In the genomic region with DNA sequence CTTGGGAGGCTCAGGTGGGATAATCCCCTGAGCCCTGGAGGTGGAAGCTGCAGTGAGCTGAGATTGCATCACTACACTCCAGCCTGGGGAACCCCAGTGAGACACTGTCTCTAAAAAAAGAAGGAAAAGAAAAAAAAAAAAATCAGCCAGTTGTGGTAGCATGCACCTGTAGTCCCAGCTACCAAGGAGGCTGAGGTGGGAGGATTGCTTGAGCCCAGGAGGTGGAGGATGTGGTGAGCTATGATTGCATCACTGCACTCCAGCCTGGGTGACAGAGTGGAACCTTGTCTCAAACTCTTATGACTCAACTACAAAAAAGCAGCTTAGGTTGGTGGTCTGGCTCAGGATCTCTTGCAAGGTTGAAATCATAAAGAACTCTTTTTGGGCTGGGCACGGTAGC, we compare ENCODE assay signal across 10 cellular contexts. TPM values are rescaled to one million over a fixed set of nuclear protein-coding genes. Genes with fewer than 3 reads are reported as not detected.
A peak's percentile ranks its signal among the peaks of the same experiment; 100 is the strongest.
DNase-seq lines count a peak whose midpoint lies in the region; FAIRE-seq and TF ChIP-seq lines count a peak whose summit lies in the region.
"Had no signal": no experiment of that assay in that cellular context is flagged by ENCODE, and none has a peak within 500 bp of the region (broad histone marks: within the 10 kb centered on the region; RNA-seq: fewer than 3 reads in every experiment).

No MANE protein-coding gene starts in this region.

- DNase-seq in GM12891 (ENCODE audit: insufficient read length, low spot score) (no peak), T-helper 22 cell (ENCODE audit: low read depth) (peak; percentile 25), mammary epithelial cell (peak; percentile 65), HCEC 1CT (no peak), Peyer's patch (no peak), NOMO-1 treated with DMSO at 0.1 percent for 48 hours (lab: John Stamatoyannopoulos, UW; ENCODE audit: unreplicated experiment) (no peak), thyroid gland (no peak)
- DNase-seq in stimulated activated CD4-positive, alpha-beta T cell treated with anti-CD3 and anti-CD28 coated beads, Interleukin-1b, Interleukin-23, amount 100 ng/mL, for 48 hours = peak; percentile 79
- DNase-seq: NCI-H82 had no signal

- H3K4me1 ChIP-seq in mammary epithelial cell (ENCODE audit: insufficient read depth, low read length) = peaks cover 21% of the 10 kb centered on the region
- peaks cover 0 to 8% (median 0%) of the 10 kb centered on the region in 4 donors for H3K4me1 ChIP-seq in Peyer's patch
- peaks cover 4 to 21% of the 10 kb centered on the region in 2 donors for H3K4me1 ChIP-seq in thyroid gland

- no peak overlapping the region for H3K4me2 ChIP-seq in mammary epithelial cell (ENCODE audit: insufficient read depth, low read depth, low read length)

- H2AFZ ChIP-seq in mammary epithelial cell (ENCODE audit: low read depth, low read length) = no peak overlapping the region

- intact Hi-C loops in mammary epithelial cell (cut with micrococcal nuclease) (no loop called here), thyroid gland (cut with DNase I) (no loop called here)

- H3K27ac ChIP-seq in mammary epithelial cell (ENCODE audit: insufficient read depth, low read depth, low read length) (peak overlapping the region; percentile 64), Peyer's patch (no peak overlapping the region), thyroid gland (no peak overlapping the region)
- H3K27ac ChIP-seq: heart left ventricle had no signal

- no peak overlapping the region for H3K9ac ChIP-seq in mammary epithelial cell (ENCODE audit: insufficient read depth, low read length)

- H3K36me3 ChIP-seq in mammary epithelial cell (ENCODE audit: insufficient read depth, low read length) (peaks cover 16% of the 10 kb centered on the region), Peyer's patch (peaks cover 0 to 31% (median 0%) of the 10 kb centered on the region in 3 donors), thyroid gland (peaks cover 17 to 23% of the 10 kb centered on the region in 2 donors)

- dilution Hi-C loops in mammary epithelial cell (cut with HindIII; ENCODE audit: low sequenced_read_pairs) = no loop called here

- in situ Hi-C loops in mammary epithelial cell (cut with MboI; ENCODE audit: low sequenced_read_pairs in 2 of 2) = no loop called here

- TF ChIP-seq CTCF in mammary epithelial cell (conservative IDR thresholded peaks at IDR 0.05 in 1 of 2, IDR thresholded peaks at IDR 0.05 in 1 of 2; ENCODE audit: extremely low read depth in 1 of 2, insufficient read depth in 1 of 2, low read depth in 1 of 2, low read length in 2 of 2) (no peak), Peyer's patch (IDR thresholded peaks at IDR 0.05) (no peak), thyroid gland (IDR thresholded peaks at IDR 0.05) (no peak)

- H3K9me3 ChIP-seq in mammary epithelial cell (replicated peaks; ENCODE audit: insufficient read depth, low read length) (peaks cover 8% of the 10 kb centered on the region), Peyer's patch (no peaks in the 10 kb centered on the region), thyroid gland (no peaks in the 10 kb centered on the region)
- H3K9me3 ChIP-seq: heart left ventricle had no signal

- CTCF ChIA-PET in mammary epithelial cell (lab: Charles Lee; ENCODE audit: low non-redundant PET) = no interaction called here

- H3K4me3 ChIP-seq in mammary epithelial cell (replicated peaks in 1 of 3; ENCODE audit: insufficient read depth in 1 of 3, low read depth in 2 of 3, low read length in 3 of 3) (no peak overlapping the region), Peyer's patch (no peak overlapping the region), thyroid gland (replicated peaks in 1 of 3) (no peak overlapping the region)
- H3K4me3 ChIP-seq: heart left ventricle had no signal

- H3K79me2 ChIP-seq in mammary epithelial cell (ENCODE audit: insufficient read depth, low read length) = peaks cover 97% of the 10 kb centered on the region

- WGBS in mammary epithelial cell (ENCODE audit: low coverage, missing lambda C conversion rate) = 0% methylated on average over 1 of the region's 1 CpG
- WGBS in thyroid gland, 2 donors = 100% methylated on average over 1 of the region's 1 CpG

- H3K27me3 ChIP-seq in mammary epithelial cell (ENCODE audit: insufficient read depth, low read length) = no peaks in the 10 kb centered on the region
- no peaks in the 10 kb centered on the region for H3K27me3 ChIP-seq in Peyer's patch
- no peaks in the 10 kb centered on the region for H3K27me3 ChIP-seq in thyroid gland
- H3K27me3 ChIP-seq: heart left ventricle had no signal

- TF ChIP-seq POLR2A in GM12891 (IDR thresholded peaks at IDR 0.05; ENCODE audit: low read depth, low read length) (no peak), Peyer's patch (IDR thresholded peaks at IDR 0.05) (no peak), thyroid gland (IDR thresholded peaks at IDR 0.05) (no peak)

- no TSS peak for BruUV-seq in mammary epithelial cell (replicated peaks; lab: Mats Ljungman, UMichigan)

- peak; percentile 41 for FAIRE-seq in GM12891 (lab: Jason Lieb, UNC)

- H4K20me1 ChIP-seq in mammary epithelial cell (ENCODE audit: insufficient read depth, low read length) = no peaks in the 10 kb centered on the region

TF ChIP-seq in GM12891, 5 proteins besides CTCF, POLR2A, EP300 and RAD21:
- TF ChIP-seq PAX5 (IDR thresholded peaks at IDR 0.05; ENCODE audit: insufficient read depth, low read length, severe bottlenecking) = peak; percentile 19
- no peak for TF ChIP-seq SPI1 (IDR thresholded peaks at IDR 0.05; ENCODE audit: low read depth, low read length)
- TF ChIP-seq POU2F2 (IDR thresholded peaks at IDR 0.05; ENCODE audit: low read depth, low read length) = no peak
- no peak for TF ChIP-seq POLR2AphosphoS5 (IDR thresholded peaks at IDR 0.05; ENCODE audit: low read depth, low read length)
- TF ChIP-seq TAF1 (IDR thresholded peaks at IDR 0.05; ENCODE audit: low read depth, low read length) = no peak

RNA-seq across cellular contexts. Expression of a gene that starts 19.3 kb away (rescaled TPM):
- 515 TPM for polyA plus RNA-seq in GM12891 (2012; ENCODE audit: low read depth, missing spikeins)
- total RNA-seq in mammary epithelial cell (100 to 1,000 TPM; 275 to 607 TPM), Peyer's patch (100 to 1,000 TPM; 104 to 161 (median 130) TPM), thyroid gland (100 to 1,000 TPM; 161 to 398 (median 226) TPM)
- polyA plus RNA-seq in mammary epithelial cell = 776 TPM
- 167 TPM for polyA minus RNA-seq in mammary epithelial cell

RNA-seq across cellular contexts. Expression of a gene that starts 34.3 kb away (rescaled TPM):
- 379 TPM for polyA plus RNA-seq in GM12891 (2012; ENCODE audit: low read depth, missing spikeins)
- total RNA-seq in mammary epithelial cell = 100 to 1,000 TPM; 406 to 421 TPM
- polyA plus RNA-seq in mammary epithelial cell = 486 TPM
- 1,295 TPM for polyA minus RNA-seq in mammary epithelial cell
- total RNA-seq in Peyer's patch = 100 to 1,000 TPM; 223 to 294 (median 274) TPM
- 100 to 1,000 TPM; 437 to 789 (median 587) TPM for total RNA-seq in thyroid gland

RNA-seq across cellular contexts. Expression of a gene that starts 34.7 kb away (rescaled TPM):
- polyA plus RNA-seq in GM12891 (2012; ENCODE audit: low read depth, missing spikeins) = 17.7 TPM
- total RNA-seq in mammary epithelial cell = 10 to 100 TPM; 17.3 to 21.7 TPM
- polyA plus RNA-seq in mammary epithelial cell = 29.2 TPM
- 30.4 TPM for polyA minus RNA-seq in mammary epithelial cell
- 10 to 100 TPM; 12.4 to 56.4 (median 40.9) TPM for total RNA-seq in Peyer's patch
- total RNA-seq in thyroid gland = 100 to 1,000 TPM in 2 of 4 donors, 10 to 100 TPM in 2; 50.4 to 177 (median 94.8) TPM

RNA-seq across cellular contexts. Expression of a gene that starts 37.6 kb away (rescaled TPM):
- polyA plus RNA-seq in GM12891 (2012; ENCODE audit: low read depth, missing spikeins) = 59.7 TPM
- total RNA-seq in mammary epithelial cell (10 to 100 TPM; 19.0 to 54.6 TPM), Peyer's patch (100 to 1,000 TPM in 1 of 4 donors, 10 to 100 TPM in 3; 26.3 to 106 (median 47.5) TPM), thyroid gland (10 to 100 TPM; 19.8 to 32.6 (median 28.5) TPM)
- polyA plus RNA-seq in mammary epithelial cell = 34.1 TPM
- polyA minus RNA-seq in mammary epithelial cell = 60.7 TPM

RNA-seq across cellular contexts. Expression of a gene that starts 44.8 kb away (rescaled TPM):
- 4.5 TPM for polyA plus RNA-seq in GM12891 (2012; ENCODE audit: low read depth, missing spikeins)
- total RNA-seq in mammary epithelial cell (1 to 10 TPM; 1.2 to 3.8 TPM), Peyer's patch (10 to 100 TPM; 13.3 to 32.9 (median 25.1) TPM), thyroid gland (1 to 10 TPM; 3.5 to 7.9 (median 5.9) TPM)
- 1.7 TPM for polyA plus RNA-seq in mammary epithelial cell
- not detected for polyA minus RNA-seq in mammary epithelial cell

Comparison
In these comparisons a context has a peak if more than half of its experiments do, and no peak if none do; other contexts are left out.
1. DNase-seq: peak in T-helper 22 cell (single experiment), mammary epithelial cell (single experiment) and stimulated activated CD4-positive, alpha-beta T cell treated with anti-CD3 and anti-CD28 coated beads, Interleukin-1b, Interleukin-23, amount 100 ng/mL, for 48 hours (single experiment); none in GM12891 (single experiment), HCEC 1CT (single experiment), Peyer's patch (0 of 3), NOMO-1 treated with DMSO at 0.1 percent for 48 hours (single experiment) and thyroid gland (0 of 2).